ENCODE assay signal across 1 cellular context in the genomic region with DNA sequence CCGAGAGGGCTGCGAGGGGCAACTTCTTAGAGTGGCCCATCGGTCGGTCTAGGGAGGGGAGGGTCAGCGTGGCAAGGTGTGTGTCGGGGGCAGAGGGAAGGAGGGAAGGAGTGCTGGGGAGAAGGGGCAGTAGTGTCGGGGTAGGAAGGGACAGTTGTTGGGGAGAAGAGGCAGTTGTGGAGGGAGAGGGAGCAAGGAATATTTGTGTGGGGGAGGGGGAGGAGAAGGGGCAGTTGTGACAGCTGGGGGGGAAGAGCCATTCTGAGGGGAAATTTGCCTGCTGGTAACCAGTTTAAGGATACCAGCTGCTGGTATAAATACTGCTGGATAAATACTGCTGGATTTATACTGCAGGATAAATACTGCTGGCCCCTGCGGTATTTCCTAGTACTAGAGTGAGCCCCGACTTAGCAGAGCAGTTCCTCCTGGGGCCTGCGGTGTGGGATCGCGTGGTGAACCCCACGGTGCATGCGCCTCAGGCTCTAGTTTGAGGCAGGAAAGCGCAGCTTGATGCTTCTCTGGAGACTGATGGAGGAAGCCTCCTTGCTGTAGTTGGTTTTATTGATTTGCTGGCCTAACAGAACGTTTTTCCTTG.
TF ChIP-seq lines count a peak whose summit lies in the region.

No MANE protein-coding gene starts in this region.

TF ChIP-seq in HEK293, 187 proteins besides CTCF, POLR2A, EP300 and RAD21 (continued from another document):
- TF ChIP-seq ZNF600 (tag by site-specific recombination; IDR thresholded peaks at IDR 0.05) = peak; percentile 81
- TF ChIP-seq, protein P1, sequence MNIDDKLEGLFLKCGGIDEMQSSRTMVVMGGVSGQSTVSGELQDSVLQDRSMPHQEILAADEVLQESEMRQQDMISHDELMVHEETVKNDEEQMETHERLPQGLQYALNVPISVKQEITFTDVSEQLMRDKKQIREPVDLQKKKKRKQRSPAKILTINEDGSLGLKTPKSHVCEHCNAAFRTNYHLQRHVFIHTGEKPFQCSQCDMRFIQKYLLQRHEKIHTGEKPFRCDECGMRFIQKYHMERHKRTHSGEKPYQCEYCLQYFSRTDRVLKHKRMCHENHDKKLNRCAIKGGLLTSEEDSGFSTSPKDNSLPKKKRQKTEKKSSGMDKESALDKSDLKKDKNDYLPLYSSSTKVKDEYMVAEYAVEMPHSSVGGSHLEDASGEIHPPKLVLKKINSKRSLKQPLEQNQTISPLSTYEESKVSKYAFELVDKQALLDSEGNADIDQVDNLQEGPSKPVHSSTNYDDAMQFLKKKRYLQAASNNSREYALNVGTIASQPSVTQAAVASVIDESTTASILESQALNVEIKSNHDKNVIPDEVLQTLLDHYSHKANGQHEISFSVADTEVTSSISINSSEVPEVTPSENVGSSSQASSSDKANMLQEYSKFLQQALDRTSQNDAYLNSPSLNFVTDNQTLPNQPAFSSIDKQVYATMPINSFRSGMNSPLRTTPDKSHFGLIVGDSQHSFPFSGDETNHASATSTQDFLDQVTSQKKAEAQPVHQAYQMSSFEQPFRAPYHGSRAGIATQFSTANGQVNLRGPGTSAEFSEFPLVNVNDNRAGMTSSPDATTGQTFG (tag by site-specific recombination; IDR thresholded peaks at IDR 0.05; ENCODE audit: borderline replicate concordance) = 0 out of 2 replicates have a peak, but pooled peaks have one; percentile 30
- no peak for TF ChIP-seq ZNF658 (tag by site-specific recombination; IDR thresholded peaks at IDR 0.05)
- 0 out of 2 replicates have a peak, but pooled peaks have one; percentile 5 for TF ChIP-seq MYNN (tag by site-specific recombination; IDR thresholded peaks at IDR 0.05; ENCODE audit: borderline replicate concordance)
- TF ChIP-seq, protein P2, sequence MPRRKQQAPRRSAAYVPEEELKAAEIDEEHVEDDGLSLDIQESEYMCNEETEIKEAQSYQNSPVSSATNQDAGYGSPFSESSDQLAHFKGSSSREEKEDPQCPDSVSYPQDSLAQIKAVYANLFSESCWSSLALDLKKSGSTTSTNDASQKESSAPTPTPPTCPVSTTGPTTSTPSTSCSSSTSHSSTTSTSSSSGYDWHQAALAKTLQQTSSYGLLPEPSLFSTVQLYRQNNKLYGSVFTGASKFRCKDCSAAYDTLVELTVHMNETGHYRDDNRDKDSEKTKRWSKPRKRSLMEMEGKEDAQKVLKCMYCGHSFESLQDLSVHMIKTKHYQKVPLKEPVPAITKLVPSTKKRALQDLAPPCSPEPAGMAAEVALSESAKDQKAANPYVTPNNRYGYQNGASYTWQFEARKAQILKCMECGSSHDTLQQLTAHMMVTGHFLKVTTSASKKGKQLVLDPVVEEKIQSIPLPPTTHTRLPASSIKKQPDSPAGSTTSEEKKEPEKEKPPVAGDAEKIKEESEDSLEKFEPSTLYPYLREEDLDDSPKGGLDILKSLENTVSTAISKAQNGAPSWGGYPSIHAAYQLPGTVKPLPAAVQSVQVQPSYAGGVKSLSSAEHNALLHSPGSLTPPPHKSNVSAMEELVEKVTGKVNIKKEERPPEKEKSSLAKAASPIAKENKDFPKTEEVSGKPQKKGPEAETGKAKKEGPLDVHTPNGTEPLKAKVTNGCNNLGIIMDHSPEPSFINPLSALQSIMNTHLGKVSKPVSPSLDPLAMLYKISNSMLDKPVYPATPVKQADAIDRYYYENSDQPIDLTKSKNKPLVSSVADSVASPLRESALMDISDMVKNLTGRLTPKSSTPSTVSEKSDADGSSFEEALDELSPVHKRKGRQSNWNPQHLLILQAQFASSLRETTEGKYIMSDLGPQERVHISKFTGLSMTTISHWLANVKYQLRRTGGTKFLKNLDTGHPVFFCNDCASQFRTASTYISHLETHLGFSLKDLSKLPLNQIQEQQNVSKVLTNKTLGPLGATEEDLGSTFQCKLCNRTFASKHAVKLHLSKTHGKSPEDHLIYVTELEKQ (tag by site-specific recombination; IDR thresholded peaks at IDR 0.05; ENCODE audit: borderline replicate concordance) = no peak
TF ChIP-seq in HEK293: peak in this region for 10.
